33 cellular contexts compared by ENCODE assay signal in the genomic region with DNA sequence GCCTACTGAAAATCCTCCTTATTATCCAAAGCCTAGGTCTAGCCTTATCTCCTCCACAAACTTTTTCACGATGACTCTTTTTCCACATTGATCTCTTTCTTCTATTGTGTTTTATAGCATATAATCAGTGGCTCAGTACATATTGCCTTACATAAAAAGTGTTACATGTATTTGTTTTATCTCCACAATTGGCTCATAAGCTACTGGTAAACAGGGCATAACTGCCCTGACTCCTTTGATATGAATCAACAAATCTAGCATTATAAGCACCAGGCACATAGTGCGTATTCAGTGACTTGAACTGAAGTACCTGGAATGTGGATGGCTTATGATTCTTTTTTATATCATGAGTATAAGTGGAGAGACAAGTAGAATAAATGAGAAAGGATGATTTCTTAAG.
DNase-seq lines count a peak whose midpoint lies in the region; ATAC-seq and TF ChIP-seq lines count a peak whose summit lies in the region.
"Had no signal": no experiment of that assay in that cellular context is flagged by ENCODE, and none has a peak within 500 bp of the region (broad histone marks: within the 10 kb centered on the region; RNA-seq: fewer than 3 reads in every experiment).

No MANE protein-coding gene starts in this region.

- no peak for TF ChIP-seq POLR2A in spleen (IDR thresholded peaks at IDR 0.05)

- no peak overlapping the region for H3K4me3 ChIP-seq in mucosa of descending colon
- H3K4me3 ChIP-seq in spleen: no peak overlapping the region
- H3K4me3 ChIP-seq: A549; BLaER1; BLaER1 treated with 17β-estradiol and CSF1 and Interleukin-3, amounts not matched to agents 10 nM and 100 nM had no signal

- no peaks in the 10 kb centered on the region for H3K4me1 Mint-ChIP-seq in activated T-cell treated with anti-CD3 and anti-CD28 coated beads, Interleukin-2, amount 50 U/mL, for 72 hours (ENCODE audit: low read depth)
- no peaks in the 10 kb centered on the region for H3K4me1 Mint-ChIP-seq in activated T-cell treated with anti-CD3 and anti-CD28 coated beads, Interleukin-2, amount 50 U/mL, for 4 hours (ENCODE audit: low read depth)
- H3K4me1 Mint-ChIP-seq: B cell; CD14-positive monocyte; CD4-positive, alpha-beta memory T cell; CD4-positive, CD25-positive, alpha-beta regulatory T cell; CD8-positive, alpha-beta memory T cell had no signal

- TF ChIP-seq CTCF in mucosa of descending colon (IDR thresholded peaks at IDR 0.05) (no peak), spleen (IDR thresholded peaks at IDR 0.05 in 8 of 11, conservative IDR thresholded peaks at IDR 0.05 in 3 of 11) (no peak)

- DNase-seq in activated T-cell treated with anti-CD3 and anti-CD28 coated beads, Interleukin-2, amount 50 U/mL, for 72 hours: no peak
- DNase-seq in activated T-cell treated with anti-CD3 and anti-CD28 coated beads, Interleukin-2, amount 50 U/mL, for 4 hours: no peak
- DNase-seq in left colon (no peak), mucosa of descending colon (no peak), spleen (no peak)
- no peak for DNase-seq in activated CD4-positive, CD25-positive, alpha-beta regulatory T cell (lab: John Stamatoyannopoulos, UW)
- DNase-seq: 8988T; ACHN; AML-193; BE2C; C1 segment of cervical spinal cord; Caco-2; Calu3; CD4-positive, alpha-beta T cell; CD4-positive, CD25-positive, alpha-beta regulatory T cell; CD8-positive, alpha-beta memory T cell; CD8-positive, alpha-beta T cell; COR-L47; DMS 273 treated with DMSO at 0.1 percent for 48 hours; DMS153; DMS53; DMS79; DMS79 treated with DMSO at 0.1 percent for 48 hours; DND-41; EL had no signal

- H3K4me1 ChIP-seq in mucosa of descending colon (ENCODE audit: low read depth) (no peaks in the 10 kb centered on the region), spleen (no peaks in the 10 kb centered on the region)
- H3K4me1 ChIP-seq: A549; BE2C; BLaER1; BLaER1 treated with 17β-estradiol and CSF1 and Interleukin-3, amounts not matched to agents 10 nM and 100 nM; Caco-2 had no signal

- no peak overlapping the region for H3K4me3 Mint-ChIP-seq in activated T-cell treated with anti-CD3 and anti-CD28 coated beads, Interleukin-2, amount 50 U/mL, for 72 hours
- H3K4me3 Mint-ChIP-seq in activated T-cell treated with anti-CD3 and anti-CD28 coated beads, Interleukin-2, amount 50 U/mL, for 4 hours: no peak overlapping the region
- H3K4me3 Mint-ChIP-seq: B cell; CD14-positive monocyte; CD4-positive, alpha-beta memory T cell; CD4-positive, alpha-beta T cell; CD4-positive, CD25-positive, alpha-beta regulatory T cell; CD8-positive, alpha-beta memory T cell; CD8-positive, alpha-beta T cell had no signal

- peaks cover 31% of the 10 kb centered on the region for H3K27me3 Mint-ChIP-seq in activated T-cell treated with anti-CD3 and anti-CD28 coated beads, Interleukin-2, amount 50 U/mL, for 72 hours (ENCODE audit: low read depth)
- no peaks in the 10 kb centered on the region for H3K27me3 Mint-ChIP-seq in activated T-cell treated with anti-CD3 and anti-CD28 coated beads, Interleukin-2, amount 50 U/mL, for 4 hours (ENCODE audit: low read depth)
- H3K27me3 Mint-ChIP-seq: B cell; CD4-positive, alpha-beta memory T cell; CD4-positive, alpha-beta T cell; CD4-positive, CD25-positive, alpha-beta regulatory T cell had no signal

- 88 to 96% (median 93%) methylated on average over 2 of the region's 2 CpGs for WGBS in spleen, 5 donors

- H3K27ac Mint-ChIP-seq in activated T-cell treated with anti-CD3 and anti-CD28 coated beads, Interleukin-2, amount 50 U/mL, for 72 hours: peak overlapping the region; percentile 7
- H3K27ac Mint-ChIP-seq: B cell; CD14-positive monocyte; CD4-positive, alpha-beta memory T cell; CD4-positive, alpha-beta T cell; CD4-positive, CD25-positive, alpha-beta regulatory T cell; CD8-positive, alpha-beta memory T cell; CD8-positive, alpha-beta T cell had no signal

- H3K27me3 ChIP-seq in spleen (replicated peaks in 1 of 7): no peaks in the 10 kb centered on the region
- H3K27me3 ChIP-seq: BE2C; BLaER1; BLaER1 treated with 17β-estradiol and CSF1 and Interleukin-3, amounts not matched to agents 10 nM and 100 nM had no signal

- intact Hi-C loops in left colon (cut with DNase I, micrococcal nuclease): no loop called here
- intact Hi-C loops in mucosa of descending colon (cut with DNase I, micrococcal nuclease): no loop called here
- intact Hi-C loops in spleen (cut with DNase I; ENCODE audit: low total_unique reads): no loop called here

- no peak overlapping the region for H3K27ac ChIP-seq in spleen
- H3K27ac ChIP-seq: 22Rv1; A549; BLaER1; BLaER1 treated with 17β-estradiol and CSF1 and Interleukin-3, amounts not matched to agents 10 nM and 100 nM; C4-2B had no signal

- H3K36me3 Mint-ChIP-seq in activated T-cell treated with anti-CD3 and anti-CD28 coated beads, Interleukin-2, amount 50 U/mL, for 72 hours (ENCODE audit: insufficient read depth in 2 of 2): no peaks in the 10 kb centered on the region
- H3K36me3 Mint-ChIP-seq in activated T-cell treated with anti-CD3 and anti-CD28 coated beads, Interleukin-2, amount 50 U/mL, for 4 hours (ENCODE audit: insufficient read depth): no peaks in the 10 kb centered on the region
- H3K36me3 Mint-ChIP-seq: CD14-positive monocyte; CD4-positive, alpha-beta memory T cell; CD4-positive, CD25-positive, alpha-beta regulatory T cell; CD8-positive, alpha-beta memory T cell; CD8-positive, alpha-beta T cell had no signal

- H3K9me3 ChIP-seq in mucosa of descending colon (no peaks in the 10 kb centered on the region), spleen (peaks cover 0 to 5% (median 0%) of the 10 kb centered on the region in 8 donors)
- H3K9me3 ChIP-seq: A549; BE2C; BLaER1; BLaER1 treated with 17β-estradiol and CSF1 and Interleukin-3, amounts not matched to agents 10 nM and 100 nM; Caco-2 had no signal

- H3K36me3 ChIP-seq in mucosa of descending colon (ENCODE audit: low read depth) (no peaks in the 10 kb centered on the region), spleen (no peaks in the 10 kb centered on the region)
- H3K36me3 ChIP-seq: BE2C; BLaER1; BLaER1 treated with 17β-estradiol and CSF1 and Interleukin-3, amounts not matched to agents 10 nM and 100 nM had no signal

- H3K9me3 Mint-ChIP-seq in activated T-cell treated with anti-CD3 and anti-CD28 coated beads, Interleukin-2, amount 50 U/mL, for 72 hours: no peaks in the 10 kb centered on the region
- H3K9me3 Mint-ChIP-seq in activated T-cell treated with anti-CD3 and anti-CD28 coated beads, Interleukin-2, amount 50 U/mL, for 4 hours: no peaks in the 10 kb centered on the region
- H3K9me3 Mint-ChIP-seq: CD8-positive, alpha-beta T cell had no signal

- ATAC-seq in activated T-cell treated with anti-CD3 and anti-CD28 coated beads, Interleukin-2, amount 50 U/mL, for 72 hours (replicated peaks in 1 of 2): no peak
- ATAC-seq in activated T-cell treated with anti-CD3 and anti-CD28 coated beads, Interleukin-2, amount 50 U/mL, for 4 hours: no peak
- peak; percentile 89 for ATAC-seq in left colon
- ATAC-seq in mucosa of descending colon: peak; percentile 75
- ATAC-seq: A549; CD8-positive, alpha-beta T cell had no signal

Comparison
In these comparisons a context has a peak if more than half of its experiments do, and no peak if none do; other contexts are left out.
1. ATAC-seq: peak in left colon (single experiment) and mucosa of descending colon (single experiment); none in activated T-cell treated with anti-CD3 and anti-CD28 coated beads, Interleukin-2, amount 50 U/mL, for 72 hours (0 of 2) and activated T-cell treated with anti-CD3 and anti-CD28 coated beads, Interleukin-2, amount 50 U/mL, for 4 hours (0 of 2).